ENCODE assay signal across 23 cellular contexts in genomic region chr11:111101836-111102235, GRCh38.
"Had no signal": no experiment of that assay in that cellular context is flagged by ENCODE, and none has a peak within 500 bp of the region (broad histone marks: within the 10 kb centered on the region; RNA-seq: fewer than 3 reads in every experiment).

No MANE protein-coding gene starts in this region.

- H3K36me3 ChIP-seq: esophagus muscularis mucosa, heart right ventricle, left lung, lower lobe of right lung had no signal

- H3K4me3 ChIP-seq: coronary artery, dorsolateral prefrontal cortex, esophagus muscularis mucosa, heart right ventricle, left lung, lower lobe of right lung, mucosa of descending colon had no signal

- ATAC-seq: foreskin keratinocyte, heart right ventricle, left cardiac atrium, left lung, left ventricle myocardium superior, lower lobe of right lung, mucosa of descending colon had no signal

- H3K4me1 ChIP-seq: esophagus muscularis mucosa, foreskin keratinocyte, heart right ventricle, left lung, lower lobe of right lung had no signal

- H3K4me3 Mint-ChIP-seq: mesothelial cell of epicardium, naive B cell had no signal

- H3K9me3 ChIP-seq: esophagus muscularis mucosa, heart right ventricle, left lung, lower lobe of right lung, mucosa of descending colon had no signal

- H3K27me3 ChIP-seq: dorsolateral prefrontal cortex, esophagus muscularis mucosa, left lung had no signal

- FAIRE-seq: endothelial cell of umbilical vein, frontal cortex, islet of Langerhans, keratinocyte had no signal

- H3K27ac Mint-ChIP-seq: mesothelial cell of epicardium had no signal

- H3K27ac ChIP-seq: coronary artery, dorsolateral prefrontal cortex, esophagus muscularis mucosa, foreskin keratinocyte, heart right ventricle, left lung, lower lobe of right lung had no signal

- DNase-seq: dermis blood vessel endothelial cell; dorsolateral prefrontal cortex; effector CD4-positive, alpha-beta T cell; effector memory CD4-positive, alpha-beta T cell; foreskin keratinocyte; glutamatergic neuron; head of caudate nucleus; heart right ventricle; hippocampal formation; left cardiac atrium; left lung; left ventricle myocardium superior; lower lobe of right lung; mesenchymal stem cell; mucosa of descending colon; naive B cell had no signal

- H3K36me3 Mint-ChIP-seq: mesothelial cell of epicardium, naive B cell had no signal
